Comparison of ENCODE assay signal across 8 cellular contexts in genomic region chr20:62792940-62793756, GRCh38. TPM values are rescaled to one million over a fixed set of nuclear protein-coding genes. Genes with fewer than 3 reads are reported as not detected.
DNase-seq lines count a peak whose midpoint lies in the region; ATAC-seq and TF ChIP-seq lines count a peak whose summit lies in the region.

No MANE protein-coding gene starts in this region.

- POLR2A ChIA-PET in activated CD4-positive, alpha-beta T cell treated with anti-CD3 and anti-CD28 coated beads for 36 hours (lab: Charles Lee): no interaction called here
- POLR2A ChIA-PET in activated B cell treated with CpG ODN at 0.5 μM for 24 hours (lab: Charles Lee): interaction anchor here (0.6 to 5.0 kb wide), 16 partner anchors 9 to 671 kb away, joined by 3 to 56 read pairs (median 8); partner anchors contain the start of genes LSM14B, OGFR, PSMA7 and RPS21

- WGBS in testis, 2 donors: 71 to 79% methylated on average over 10 to 22 of the region's 22 CpGs

- H3K4me3 ChIP-seq in lower lobe of right lung (peak overlapping the region; percentile 55), testis (peak overlapping the region; percentile 69 to 84)

- no peaks in the 10 kb centered on the region for H3K27me3 Mint-ChIP-seq in activated CD4-positive, alpha-beta T cell treated with anti-CD3 and anti-CD28 coated beads for 36 hours
- no peaks in the 10 kb centered on the region for H3K27me3 Mint-ChIP-seq in activated B cell treated with CpG ODN at 0.5 μM for 24 hours

- peak; percentile 41 for DNase-seq in activated CD4-positive, alpha-beta T cell treated with anti-CD3 and anti-CD28 coated beads for 36 hours
- DNase-seq in activated CD4-positive, alpha-beta T cell treated with anti-CD3 and anti-CD28 coated beads for 1 hour: no peak
- DNase-seq in activated B cell treated with CpG ODN at 0.5 μM for 24 hours (no peak), lower lobe of right lung (no peak), testis (no peak), kidney tubule cell (ENCODE audit: low spot score) (no peak), mucosa of gallbladder (ENCODE audit: low spot score) (no peak)
- no peak for DNase-seq in stimulated activated naive CD4-positive, alpha-beta T cell treated with Interleukin-2 at 50 U/mL for 16 hours (lab: John Stamatoyannopoulos, UW)

- intact Hi-C loops in activated CD4-positive, alpha-beta T cell treated with anti-CD3 and anti-CD28 coated beads for 36 hours (cut with DNase I, micrococcal nuclease): loop anchor here (5.0 to 10.0 kb wide), 7 partner anchors 51 to 1269 kb away; partner anchors contain the start of genes ADRM1 (in 1 of the 2), MTG2 (in 1 of the 2), RPS21 (in 1 of the 2) and TAF4 (in 1 of the 2)
- intact Hi-C loops in activated B cell treated with CpG ODN at 0.5 μM for 24 hours (cut with micrococcal nuclease) (loop anchor here (5.0 kb wide), 1 partner anchor 671 kb away; the partner anchor contains the start of gene LSM14B), lower lobe of right lung (cut with DNase I) (no loop called here), testis (cut with DNase I; ENCODE audit: low total_unique reads) (no loop called here)

- no peaks in the 10 kb centered on the region for H3K9me3 Mint-ChIP-seq in activated CD4-positive, alpha-beta T cell treated with anti-CD3 and anti-CD28 coated beads for 36 hours (ENCODE audit: low read depth)
- no peaks in the 10 kb centered on the region for H3K9me3 Mint-ChIP-seq in activated B cell treated with CpG ODN at 0.5 μM for 24 hours

- CTCF ChIA-PET in activated CD4-positive, alpha-beta T cell treated with anti-CD3 and anti-CD28 coated beads for 36 hours (lab: Charles Lee): interaction anchor here (1.0 to 3.5 kb wide), 8 partner anchors 14 to 298 kb away, joined by 3 to 16 read pairs (median 5); no protein-coding TSS in a partner anchor
- CTCF ChIA-PET in activated B cell treated with CpG ODN at 0.5 μM for 24 hours (lab: Charles Lee): interaction anchor here (0.7 to 2.5 kb wide), 6 partner anchors 16 to 294 kb away, joined by 3 to 16 read pairs (median 4); no protein-coding TSS in a partner anchor

- H3K4me1 Mint-ChIP-seq in activated CD4-positive, alpha-beta T cell treated with anti-CD3 and anti-CD28 coated beads for 36 hours: peaks cover 29% of the 10 kb centered on the region
- peaks cover 41% of the 10 kb centered on the region for H3K4me1 Mint-ChIP-seq in activated B cell treated with CpG ODN at 0.5 μM for 24 hours

- H3K27me3 ChIP-seq in lower lobe of right lung (ENCODE audit: low read depth): no peaks in the 10 kb centered on the region
- no peaks in the 10 kb centered on the region for H3K27me3 ChIP-seq in testis

- H3K36me3 Mint-ChIP-seq in activated CD4-positive, alpha-beta T cell treated with anti-CD3 and anti-CD28 coated beads for 36 hours (ENCODE audit: low read depth): peaks cover 3% of the 10 kb centered on the region
- H3K36me3 Mint-ChIP-seq in activated B cell treated with CpG ODN at 0.5 μM for 24 hours (ENCODE audit: low read depth): peaks cover 3% of the 10 kb centered on the region

- peak overlapping the region; percentile 93 for H3K27ac ChIP-seq in lower lobe of right lung
- peak overlapping the region; percentile 74 to 87 for H3K27ac ChIP-seq in testis

- peak overlapping the region; percentile 80 for H3K4me3 Mint-ChIP-seq in activated CD4-positive, alpha-beta T cell treated with anti-CD3 and anti-CD28 coated beads for 36 hours
- peak overlapping the region; percentile 60 for H3K4me3 Mint-ChIP-seq in activated B cell treated with CpG ODN at 0.5 μM for 24 hours

- no peak for TF ChIP-seq POLR2A in testis (IDR thresholded peaks at IDR 0.05)

- H3K36me3 ChIP-seq in lower lobe of right lung (peaks cover 3% of the 10 kb centered on the region), testis (ENCODE audit: low read depth, missing control alignments) (no peaks in the 10 kb centered on the region)

- H3K9me3 ChIP-seq in lower lobe of right lung (no peaks in the 10 kb centered on the region), testis (no peaks in the 10 kb centered on the region)

- ATAC-seq in activated CD4-positive, alpha-beta T cell treated with anti-CD3 and anti-CD28 coated beads for 36 hours: no peak
- no peak for ATAC-seq in activated B cell treated with CpG ODN at 0.5 μM for 24 hours (ENCODE audit: low read depth)
- no peak for ATAC-seq in lower lobe of right lung

- no peak for TF ChIP-seq CTCF in activated B cell treated with CpG ODN at 0.5 μM for 24 hours (IDR thresholded peaks at IDR 0.05)
- TF ChIP-seq CTCF in lower lobe of right lung (IDR thresholded peaks at IDR 0.05): no peak
- TF ChIP-seq CTCF in testis (IDR thresholded peaks at IDR 0.05): no peak

- H3K4me1 ChIP-seq in lower lobe of right lung (peaks cover 36% of the 10 kb centered on the region), testis (peaks cover 16% of the 10 kb centered on the region)

- H3K27ac Mint-ChIP-seq in activated CD4-positive, alpha-beta T cell treated with anti-CD3 and anti-CD28 coated beads for 36 hours: peak overlapping the region; percentile 85
- peak overlapping the region; percentile 92 for H3K27ac Mint-ChIP-seq in activated B cell treated with CpG ODN at 0.5 μM for 24 hours

RNA-seq across cellular contexts. Expression of gene MRGBP, which starts 3.1 kb away (rescaled TPM):
- total RNA-seq in activated CD4-positive, alpha-beta T cell treated with anti-CD3 and anti-CD28 coated beads for 36 hours: 10 to 100 TPM; 14.5 to 15.0 TPM
- total RNA-seq in activated B cell treated with CpG ODN at 0.5 μM for 24 hours (9.8 and 10.7 TPM in 2 replicates), lower lobe of right lung (8.3 TPM), testis (10 to 100 TPM; 52.5 to 56.7 TPM), mucosa of gallbladder (8.9 TPM)
- 98.3 TPM for polyA plus RNA-seq in testis (ENCODE audit: insufficient read depth, low read depth, low replicate concordance)

RNA-seq across cellular contexts. Expression of gene OGFR, which starts 11.5 kb away (rescaled TPM):
- total RNA-seq in activated CD4-positive, alpha-beta T cell treated with anti-CD3 and anti-CD28 coated beads for 36 hours: 10 to 100 TPM; 43.8 to 44.7 TPM
- total RNA-seq in activated B cell treated with CpG ODN at 0.5 μM for 24 hours (74.6 and 78.9 TPM in 2 replicates), lower lobe of right lung (69.4 TPM), testis (10 to 100 TPM; 46.6 to 57.0 TPM), mucosa of gallbladder (50.8 TPM)
- polyA plus RNA-seq in testis (ENCODE audit: insufficient read depth, low read depth, low replicate concordance): 23.7 TPM

RNA-seq across cellular contexts. Expression of gene COL9A3, which starts 23.7 kb away (rescaled TPM):
- total RNA-seq in activated CD4-positive, alpha-beta T cell treated with anti-CD3 and anti-CD28 coated beads for 36 hours: not detected
- total RNA-seq in activated B cell treated with CpG ODN at 0.5 μM for 24 hours: 33.2 and 37.6 TPM in 2 replicates
- 0.89 TPM for total RNA-seq in lower lobe of right lung
- total RNA-seq in testis: 10 to 100 TPM; 19.1 to 50.6 TPM
- 21.3 TPM for polyA plus RNA-seq in testis (ENCODE audit: insufficient read depth, low read depth, low replicate concordance)
- total RNA-seq in mucosa of gallbladder: 3.6 TPM

Comparison
In these comparisons a context has a peak if more than half of its experiments do, and no peak if none do; other contexts are left out.
1. intact Hi-C loops: an anchor here in activated CD4-positive, alpha-beta T cell treated with anti-CD3 and anti-CD28 coated beads for 36 hours (5.0 to 10.0 kb wide) and activated B cell treated with CpG ODN at 0.5 μM for 24 hours (5.0 kb wide); none called in lower lobe of right lung and testis.